In genomic region chr14:55580401-55581010, GRCh38 we compare ENCODE assay signal across 7 cellular contexts. TPM values are rescaled to one million over a fixed set of nuclear protein-coding genes. Genes with fewer than 3 reads are reported as not detected.
DNase-seq lines count a peak whose midpoint lies in the region; ATAC-seq and TF ChIP-seq lines count a peak whose summit lies in the region.

No MANE protein-coding gene starts in this region.

- CTCF ChIA-PET in activated naive CD4-positive, alpha-beta T cell treated with anti-CD3 and anti-CD28 coated beads, Interleukin-2, amount 10 ng/mL, durations not matched to agents 7 days and 5 days (lab: Charles Lee): interaction anchor here (1.3 kb wide), 2 partner anchors 14 to 134 kb away, joined by 4 read pairs; no protein-coding TSS in a partner anchor

- no peak for TF ChIP-seq POLR2A in heart left ventricle (IDR thresholded peaks at IDR 0.05)

- no peaks in the 10 kb centered on the region for H3K27me3 ChIP-seq in heart left ventricle
- no peaks in the 10 kb centered on the region for H3K27me3 ChIP-seq in psoas muscle (ENCODE audit: insufficient read depth in 3 of 3, low read length in 2 of 3)

- no peaks in the 10 kb centered on the region for H3K9me3 ChIP-seq in heart left ventricle
- H3K9me3 ChIP-seq in psoas muscle: no peaks in the 10 kb centered on the region

- WGBS in heart left ventricle, 4 donors: 0 to 1% (median 1%) methylated on average over 5 to 76 of the region's 76 CpGs
- WGBS in psoas muscle, 3 donors: 1% methylated on average over 38 to 76 of the region's 76 CpGs

- H3K4me3 Mint-ChIP-seq in activated naive CD4-positive, alpha-beta T cell treated with anti-CD3 and anti-CD28 coated beads, Interleukin-2, amount 10 ng/mL, durations not matched to agents 7 days and 5 days: peak overlapping the region; percentile 82

- peak; percentile 10 for DNase-seq in RPMI7951 (ENCODE audit: low read depth)
- DNase-seq in activated naive CD4-positive, alpha-beta T cell treated with anti-CD3 and anti-CD28 coated beads, Interleukin-2, amount 10 ng/mL, durations not matched to agents 7 days and 5 days: peak; percentile 74
- peak; percentile 58 to 81 (median 70) for DNase-seq in heart left ventricle
- peak; percentile 64 to 86 for DNase-seq in psoas muscle
- DNase-seq in NCI-H2029 (lab: John Stamatoyannopoulos, UW): no peak

- H3K4me1 ChIP-seq in heart left ventricle (peaks cover 5 to 54% (median 42%) of the 10 kb centered on the region in 12 donors), psoas muscle (peaks cover 44% of the 10 kb centered on the region)

- H3K36me3 Mint-ChIP-seq in activated naive CD4-positive, alpha-beta T cell treated with anti-CD3 and anti-CD28 coated beads, Interleukin-2, amount 10 ng/mL, durations not matched to agents 7 days and 5 days: peaks cover 2% of the 10 kb centered on the region

- H3K4me3 ChIP-seq in heart left ventricle: peak overlapping the region; percentile 51 to 98 (median 91)
- peak overlapping the region; percentile 88 for H3K4me3 ChIP-seq in psoas muscle

- ATAC-seq in GM18867 (IDR thresholded peaks at IDR 0.05; ENCODE audit: unreplicated experiment): peak; percentile 49
- ATAC-seq in HG02884 (IDR thresholded peaks at IDR 0.05; ENCODE audit: unreplicated experiment): peak; percentile 36
- peak; percentile 24 to 64 (median 62) for ATAC-seq in heart left ventricle
- ATAC-seq in psoas muscle: peak; percentile 72 to 76 (median 74)

- no peaks in the 10 kb centered on the region for H3K27me3 Mint-ChIP-seq in activated naive CD4-positive, alpha-beta T cell treated with anti-CD3 and anti-CD28 coated beads, Interleukin-2, amount 10 ng/mL, durations not matched to agents 7 days and 5 days

- H3K9me3 Mint-ChIP-seq in activated naive CD4-positive, alpha-beta T cell treated with anti-CD3 and anti-CD28 coated beads, Interleukin-2, amount 10 ng/mL, durations not matched to agents 7 days and 5 days: no peaks in the 10 kb centered on the region

- H3K36me3 ChIP-seq in heart left ventricle: no peaks in the 10 kb centered on the region
- H3K36me3 ChIP-seq in psoas muscle (ENCODE audit: insufficient read depth in 1 of 2, low read depth in 1 of 2): peaks cover 0 to 4% of the 10 kb centered on the region in 2 donors

- peaks cover 33% of the 10 kb centered on the region for H3K4me1 Mint-ChIP-seq in activated naive CD4-positive, alpha-beta T cell treated with anti-CD3 and anti-CD28 coated beads, Interleukin-2, amount 10 ng/mL, durations not matched to agents 7 days and 5 days

- peak overlapping the region; percentile 76 for H3K27ac Mint-ChIP-seq in activated naive CD4-positive, alpha-beta T cell treated with anti-CD3 and anti-CD28 coated beads, Interleukin-2, amount 10 ng/mL, durations not matched to agents 7 days and 5 days

- TF ChIP-seq CTCF in heart left ventricle (IDR thresholded peaks at IDR 0.05) (no peak), psoas muscle (IDR thresholded peaks at IDR 0.05) (no peak)

- intact Hi-C loops in heart left ventricle (cut with DNase I) (loop anchor here in 6 of 10 donors (5.0 to 10.0 kb wide), 6 partner anchors 42 to 308 kb away; partner anchors contain the start of gene FBXO34 (in 1 of the 6)), psoas muscle (cut with DNase I) (loop anchor here (5.0 to 10.0 kb wide), 3 partner anchors 77 to 306 kb away; partner anchors contain the start of gene FBXO34 (in 1 of the 2))

- H3K27ac ChIP-seq in heart left ventricle (peak overlapping the region; percentile 93 to 99 (median 97)), psoas muscle (peak overlapping the region; percentile 99)

RNA-seq across cellular contexts. Expression of gene KTN1, which starts 0.5 kb away (rescaled TPM):
- total RNA-seq in RPMI7951 (2014; rRNA removed; shearing (Covaris generic)): 100 and 129 TPM in 2 replicates
- total RNA-seq in heart left ventricle (100 to 1,000 TPM; 174 to 340 (median 252) TPM), psoas muscle (100 to 1,000 TPM; 238 to 607 (median 348) TPM)
- polyA plus RNA-seq in heart left ventricle (100 to 1,000 TPM; 150 to 249 TPM), psoas muscle (100 to 1,000 TPM; 218 to 576 (median 270) TPM)
